8 cellular contexts compared by ENCODE assay signal in the genomic region with DNA sequence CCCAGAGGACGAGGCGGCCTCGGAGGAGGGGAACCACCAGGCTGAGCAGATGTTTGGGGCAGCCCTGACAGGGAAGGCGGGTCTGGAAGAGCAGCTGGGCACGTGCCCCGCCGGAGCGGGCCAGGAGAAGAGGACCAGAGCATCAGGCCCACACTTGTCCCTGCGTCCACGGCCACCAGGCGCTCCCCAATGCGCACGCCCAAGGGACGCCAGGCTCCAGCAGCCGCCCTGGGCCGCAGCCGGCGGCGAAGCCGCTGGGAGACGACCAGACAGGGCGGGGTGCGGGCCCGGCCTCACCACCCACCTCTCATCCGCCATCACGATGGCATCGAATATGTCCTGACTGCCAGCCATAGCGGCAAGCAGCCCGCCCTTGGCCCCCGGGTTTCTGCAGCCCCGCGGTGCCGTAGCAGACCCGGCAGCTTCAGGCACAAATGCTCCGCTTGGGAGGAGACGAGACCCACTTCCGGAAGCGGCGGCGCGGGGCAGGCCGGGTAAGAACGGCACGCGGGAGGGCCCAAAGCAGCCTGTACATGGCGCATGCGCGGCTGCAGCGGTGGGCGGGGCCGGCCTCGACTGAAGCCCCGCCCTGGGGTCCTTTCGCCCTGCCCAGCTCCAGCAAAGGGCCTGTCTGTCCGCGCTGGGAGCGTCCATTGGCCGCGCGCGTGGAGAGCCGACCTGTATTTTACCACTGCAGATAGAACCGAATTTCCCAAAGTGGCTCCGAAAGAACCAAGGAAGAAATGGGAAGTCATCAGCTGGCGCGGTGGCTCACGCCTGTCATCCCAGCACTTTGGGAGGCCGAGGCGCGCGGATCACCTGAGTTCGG. TPM values are rescaled to one million over a fixed set of nuclear protein-coding genes. Genes with fewer than 3 reads are reported as not detected.
DNase-seq lines count a peak whose midpoint lies in the region; ATAC-seq and TF ChIP-seq lines count a peak whose summit lies in the region.

A gene with protein sequence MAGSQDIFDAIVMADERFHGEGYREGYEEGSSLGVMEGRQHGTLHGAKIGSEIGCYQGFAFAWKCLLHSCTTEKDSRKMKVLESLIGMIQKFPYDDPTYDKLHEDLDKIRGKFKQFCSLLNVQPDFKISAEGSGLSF (minus strand): TSS at position 468 of the 829 bp plus-strand sequence. CDS start 114 bp downstream, at position 354.

- H3F3A ChIP-seq in GM23338 (replicated peaks; ENCODE audit: low read depth), result peaks cover 13% of the 10 kb centered on the region; the same call in 1 of the 2 replicates

- peaks cover 27% of the 10 kb centered on the region for H3K79me2 ChIP-seq in DND-41 (ENCODE audit: insufficient read depth, low read length)
- peaks cover 27% of the 10 kb centered on the region for H3K79me2 ChIP-seq in GM23338 (replicated peaks; ENCODE audit: insufficient read depth)

- no peak for TF ChIP-seq CTCF in DND-41 (IDR thresholded peaks at IDR 0.05; ENCODE audit: borderline replicate concordance, extremely low read depth, low read length, poor library complexity, severe bottlenecking)
- no peak for TF ChIP-seq CTCF in GM23338 (conservative IDR thresholded peaks at IDR 0.05; ENCODE audit: low read depth in 2 of 2)
- TF ChIP-seq CTCF in LNCaP clone FGC (IDR thresholded peaks at IDR 0.05; ENCODE audit: control insufficient read depth, extremely low read depth, insufficient read depth), result no peak
- no peak for TF ChIP-seq CTCF in RWPE2 (IDR thresholded peaks at IDR 0.05; ENCODE audit: poor library complexity, severe bottlenecking)
- TF ChIP-seq CTCF in fibroblast of mammary gland (conservative IDR thresholded peaks at IDR 0.05; ENCODE audit: control insufficient read depth, insufficient read depth, low read depth, low read length), result no peak

- H4K20me1 ChIP-seq in DND-41 (ENCODE audit: insufficient read depth, low read length), result peaks cover 18% of the 10 kb centered on the region
- peaks cover 4% of the 10 kb centered on the region; the same call in 1 of the 2 replicates for H4K20me1 ChIP-seq in GM23338 (replicated peaks; ENCODE audit: insufficient read depth)

- H3K4me2 ChIP-seq in DND-41 (ENCODE audit: insufficient read depth, low read length) (peak within 1 kb of the TSS; percentile 78), GM23338 (peak within 1 kb of the TSS; percentile 99)

- H3K36me3 Mint-ChIP-seq in GM23338 (ENCODE audit: low read depth), result peaks cover 22% of the 10 kb centered on the region
- peaks cover 30% of the 10 kb centered on the region for H3K36me3 Mint-ChIP-seq in activated T-helper 2 cell treated with anti-CD3 and anti-CD28 coated beads, Interferon-gamma antibody, Interleukin-2, Interleukin-4, amounts not matched to agents 10 μg/mL and 5 μg/mL and 100 μg/mL, durations not matched to agents 14 hours and 24 hours and 36 hours (ENCODE audit: low read depth)
- H3K36me3 Mint-ChIP-seq in naive thymus-derived CD8-positive, alpha-beta T cell, result peaks cover 0 to 29% (median 0%) of the 10 kb centered on the region in 3 donors
- H3K36me3 Mint-ChIP-seq in stimulated activated naive B cell treated with anti-CD40 and anti-IgM and Interleukin-4, amounts not matched to agents 10 μg/mL and 1 μg/mL and 100 μg/mL, for 72 hours, result peaks cover 11 to 18% of the 10 kb centered on the region in 2 donors

- peak within 1 kb of the TSS; percentile 91 for H3K4me3 Mint-ChIP-seq in GM23338
- H3K4me3 Mint-ChIP-seq in activated T-helper 2 cell treated with anti-CD3 and anti-CD28 coated beads, Interferon-gamma antibody, Interleukin-2, Interleukin-4, amounts not matched to agents 10 μg/mL and 5 μg/mL and 100 μg/mL, durations not matched to agents 14 hours and 24 hours and 36 hours (ENCODE audit: low read depth), result peak within 1 kb of the TSS; percentile 96
- H3K4me3 Mint-ChIP-seq in naive thymus-derived CD8-positive, alpha-beta T cell, result peak within 1 kb of the TSS; percentile 92 to 97 (median 96)
- H3K4me3 Mint-ChIP-seq in stimulated activated naive B cell treated with anti-CD40 and anti-IgM and Interleukin-4, amounts not matched to agents 10 μg/mL and 1 μg/mL and 100 μg/mL, for 72 hours, result peak within 1 kb of the TSS; percentile 95 to 99

- POLR2A ChIA-PET in naive thymus-derived CD8-positive, alpha-beta T cell (lab: Charles Lee), result interaction anchor here (0.9 to 1.9 kb wide), 7 partner anchors 9 to 576 kb away, joined by 3 to 12 read pairs (median 4); a partner anchor contains a TSS

- peak; percentile 92 for DNase-seq in DND-41
- DNase-seq in GM23338 (ENCODE audit: low spot score), result peak; percentile 95
- peak; percentile 80 for DNase-seq in LNCaP clone FGC (ENCODE audit: low read depth)
- DNase-seq in RWPE2 (ENCODE audit: low spot score), result peak; percentile 93
- DNase-seq in activated T-helper 2 cell treated with anti-CD3 and anti-CD28 coated beads, Interferon-gamma antibody, Interleukin-2, Interleukin-4, amounts not matched to agents 10 μg/mL and 5 μg/mL and 100 μg/mL, durations not matched to agents 14 hours and 24 hours and 36 hours (ENCODE audit: low spot score), result peak; percentile 89
- DNase-seq in fibroblast of mammary gland (ENCODE audit: low read depth), result peak; percentile 93
- peak; percentile 88 to 97 (median 94) for DNase-seq in naive thymus-derived CD8-positive, alpha-beta T cell
- DNase-seq in stimulated activated naive B cell treated with anti-CD40 and anti-IgM and Interleukin-4, amounts not matched to agents 10 μg/mL and 1 μg/mL and 100 μg/mL, for 72 hours, result peak; percentile 88

- peaks cover 9% of the 10 kb centered on the region; the same call in 2 of the 3 replicates for H3K4me1 Mint-ChIP-seq in GM23338
- peaks cover 19% of the 10 kb centered on the region for H3K4me1 Mint-ChIP-seq in activated T-helper 2 cell treated with anti-CD3 and anti-CD28 coated beads, Interferon-gamma antibody, Interleukin-2, Interleukin-4, amounts not matched to agents 10 μg/mL and 5 μg/mL and 100 μg/mL, durations not matched to agents 14 hours and 24 hours and 36 hours (ENCODE audit: low read depth)
- peaks cover 17 to 37% (median 34%) of the 10 kb centered on the region in 4 donors for H3K4me1 Mint-ChIP-seq in naive thymus-derived CD8-positive, alpha-beta T cell
- H3K4me1 Mint-ChIP-seq in stimulated activated naive B cell treated with anti-CD40 and anti-IgM and Interleukin-4, amounts not matched to agents 10 μg/mL and 1 μg/mL and 100 μg/mL, for 72 hours, result peaks cover 16 to 39% of the 10 kb centered on the region in 2 donors

- peaks cover 6% of the 10 kb centered on the region for H3K27me3 Mint-ChIP-seq in GM23338 (ENCODE audit: insufficient read depth, low read depth, poor library complexity)
- H3K27me3 Mint-ChIP-seq in activated T-helper 2 cell treated with anti-CD3 and anti-CD28 coated beads, Interferon-gamma antibody, Interleukin-2, Interleukin-4, amounts not matched to agents 10 μg/mL and 5 μg/mL and 100 μg/mL, durations not matched to agents 14 hours and 24 hours and 36 hours (ENCODE audit: low read depth), result peaks cover 8% of the 10 kb centered on the region
- no peaks in the 10 kb centered on the region for H3K27me3 Mint-ChIP-seq in naive thymus-derived CD8-positive, alpha-beta T cell
- no peaks in the 10 kb centered on the region for H3K27me3 Mint-ChIP-seq in stimulated activated naive B cell treated with anti-CD40 and anti-IgM and Interleukin-4, amounts not matched to agents 10 μg/mL and 1 μg/mL and 100 μg/mL, for 72 hours

- H3K9me2 ChIP-seq in GM23338 (ENCODE audit: insufficient read depth), result no peaks in the 10 kb centered on the region

- H2AFZ ChIP-seq in DND-41 (ENCODE audit: low read depth, low read length), result peak within 1 kb of the TSS; percentile 89
- peak within 1 kb of the TSS; percentile 83 for H2AFZ ChIP-seq in GM23338

- H3K9me3 ChIP-seq in DND-41 (ENCODE audit: insufficient read depth, low read length, severe bottlenecking) (no peaks in the 10 kb centered on the region), RWPE2 (ENCODE audit: severe bottlenecking) (no peaks in the 10 kb centered on the region)

- peak within 1 kb of the TSS; percentile 83 for H3K9ac ChIP-seq in DND-41 (ENCODE audit: low read depth, low read length)

- H3K27ac Mint-ChIP-seq in GM23338, result peak within 1 kb of the TSS; percentile 72; the same call in 1 of the 2 replicates
- peak within 1 kb of the TSS; percentile 88 for H3K27ac Mint-ChIP-seq in activated T-helper 2 cell treated with anti-CD3 and anti-CD28 coated beads, Interferon-gamma antibody, Interleukin-2, Interleukin-4, amounts not matched to agents 10 μg/mL and 5 μg/mL and 100 μg/mL, durations not matched to agents 14 hours and 24 hours and 36 hours
- H3K27ac Mint-ChIP-seq in naive thymus-derived CD8-positive, alpha-beta T cell, result peak within 1 kb of the TSS; percentile 84 to 97 (median 96)
- peak within 1 kb of the TSS; percentile 99 for H3K27ac Mint-ChIP-seq in stimulated activated naive B cell treated with anti-CD40 and anti-IgM and Interleukin-4, amounts not matched to agents 10 μg/mL and 1 μg/mL and 100 μg/mL, for 72 hours

- H3K9me3 Mint-ChIP-seq in GM23338, result no peaks in the 10 kb centered on the region
- no peaks in the 10 kb centered on the region for H3K9me3 Mint-ChIP-seq in activated T-helper 2 cell treated with anti-CD3 and anti-CD28 coated beads, Interferon-gamma antibody, Interleukin-2, Interleukin-4, amounts not matched to agents 10 μg/mL and 5 μg/mL and 100 μg/mL, durations not matched to agents 14 hours and 24 hours and 36 hours
- H3K9me3 Mint-ChIP-seq in naive thymus-derived CD8-positive, alpha-beta T cell, result no peaks in the 10 kb centered on the region
- H3K9me3 Mint-ChIP-seq in stimulated activated naive B cell treated with anti-CD40 and anti-IgM and Interleukin-4, amounts not matched to agents 10 μg/mL and 1 μg/mL and 100 μg/mL, for 72 hours, result no peaks in the 10 kb centered on the region

- H3K27ac ChIP-seq in DND-41 (ENCODE audit: low read length), result peak within 1 kb of the TSS; percentile 77
- no peak within 1 kb of the TSS for H3K27ac ChIP-seq in GM23338 (ENCODE audit: low read depth)
- H3K27ac ChIP-seq in RWPE2 (ENCODE audit: poor library complexity, severe bottlenecking), result peak within 1 kb of the TSS; percentile 52

- H3K4me3 ChIP-seq in DND-41 (ENCODE audit: low read depth in 1 of 2, low read length in 2 of 2) (peak within 1 kb of the TSS; percentile 70 to 80; a peak in 3 of 4 replicates), GM23338 (peak within 1 kb of the TSS; percentile 92), LNCaP clone FGC (ENCODE audit: low read depth, low read length) (peak within 1 kb of the TSS; percentile 97), RWPE2 (ENCODE audit: severe bottlenecking) (peak within 1 kb of the TSS; percentile 73), fibroblast of mammary gland (ENCODE audit: control insufficient read depth, low read depth, low read length) (peak within 1 kb of the TSS; percentile 75)

- H3K36me3 ChIP-seq in DND-41 (ENCODE audit: insufficient read depth, low read length) (peaks cover 30% of the 10 kb centered on the region), GM23338 (ENCODE audit: insufficient read depth) (no peaks in the 10 kb centered on the region; the same call in 1 of the 2 replicates), RWPE2 (ENCODE audit: low read depth) (peaks cover 31% of the 10 kb centered on the region)

- H3K4me1 ChIP-seq in DND-41 (ENCODE audit: insufficient read depth, low read length), result peaks cover 32% of the 10 kb centered on the region
- H3K4me1 ChIP-seq in GM23338 (ENCODE audit: insufficient read depth), result peaks cover 6% of the 10 kb centered on the region
- no peaks in the 10 kb centered on the region for H3K4me1 ChIP-seq in RWPE2 (ENCODE audit: insufficient read depth, poor library complexity, severe bottlenecking)

- intact Hi-C loops in activated T-helper 2 cell treated with anti-CD3 and anti-CD28 coated beads, Interferon-gamma antibody, Interleukin-2, Interleukin-4, amounts not matched to agents 10 μg/mL and 5 μg/mL and 100 μg/mL, durations not matched to agents 14 hours and 24 hours and 36 hours (cut with micrococcal nuclease), result loop anchor here (2.0 kb wide), 2 partner anchors 32 to 528 kb away; a partner anchor contains a TSS

- H3K27me3 ChIP-seq in DND-41 (ENCODE audit: insufficient read depth, low read length, poor library complexity) (no peaks in the 10 kb centered on the region), GM23338 (ENCODE audit: insufficient read depth) (no peaks in the 10 kb centered on the region), RWPE2 (ENCODE audit: insufficient read depth, poor library complexity, severe bottlenecking) (no peaks in the 10 kb centered on the region)

- peak; percentile 94 for ATAC-seq in DND-41 (ENCODE audit: insufficient read depth, low read depth)
- ATAC-seq in GM23338, result peak; percentile 92
- ATAC-seq in RWPE2 (ENCODE audit: low read depth), result peak; percentile 87
- ATAC-seq in naive thymus-derived CD8-positive, alpha-beta T cell, result peak; percentile 93 to 94
- ATAC-seq in stimulated activated naive B cell treated with anti-CD40 and anti-IgM and Interleukin-4, amounts not matched to agents 10 μg/mL and 1 μg/mL and 100 μg/mL, for 72 hours (replicated peaks), result peak; percentile 91 to 93

RNA-seq across cellular contexts. Expression of the gene that starts here (rescaled TPM):
- 12.9 and 20.1 TPM in 2 replicates for total RNA-seq in GM23338 (2014; rRNA removed; shearing (Covaris generic))
- 23.2 and 23.3 TPM in 2 replicates for polyA plus RNA-seq in GM23338 (2016; fragmentation: Nextera tagmentation; extraction: Ambion mirVana)
- 24.4 and 26.4 TPM in 2 replicates for total RNA-seq in activated T-helper 2 cell treated with anti-CD3 and anti-CD28 coated beads, Interferon-gamma antibody, Interleukin-2, Interleukin-4, amounts not matched to agents 10 μg/mL and 5 μg/mL and 100 μg/mL, durations not matched to agents 14 hours and 24 hours and 36 hours
- 10 to 100 TPM; 75.0 to 77.8 TPM for total RNA-seq in naive thymus-derived CD8-positive, alpha-beta T cell
- polyA plus RNA-seq in naive thymus-derived CD8-positive, alpha-beta T cell, result 10 to 100 TPM; 12.5 to 14.5 (median 13.1) TPM
